In genomic region chr11:111414267-111414931, GRCh38 we compare ENCODE assay signal across 1 cellular context.
TF ChIP-seq lines count a peak whose summit lies in the region.

No MANE protein-coding gene starts in this region.

TF ChIP-seq in GM12878, 131 proteins besides CTCF, POLR2A, EP300 and RAD21 (continued from another document and continues in another):
- TF ChIP-seq SKIL (IDR thresholded peaks at IDR 0.05; ENCODE audit: low read depth, poor library complexity, severe bottlenecking) (no peak), FOXM1 (IDR thresholded peaks at IDR 0.05; ENCODE audit: low read depth, low read length) (no peak), YY1 (IDR thresholded peaks at IDR 0.05; ENCODE audit: low read depth, low read length) (0 out of 2 replicates have a peak, but pooled peaks have one; percentile 29), ATF7 (IDR thresholded peaks at IDR 0.05; ENCODE audit: low read depth) (peak; percentile 49), BRCA1 (IDR thresholded peaks at IDR 0.05; ENCODE audit: low read depth, low read length) (no peak), RELA (IDR thresholded peaks at IDR 0.05; ENCODE audit: borderline replicate concordance, partially characterized antibody) (peak; percentile 12), CEBPZ (IDR thresholded peaks at IDR 0.05; ENCODE audit: low read depth, low read length) (no peak), ZNF687 (IDR thresholded peaks at IDR 0.05) (peak; percentile 85), IKZF1 (conservative IDR thresholded peaks at IDR 0.05) (peak; percentile 80), PKNOX1 (IDR thresholded peaks at IDR 0.05) (no peak), POLR2AphosphoS2 (IDR thresholded peaks at IDR 0.05; ENCODE audit: low read depth, low read length) (peak; percentile 68; the same call in 1 of the 2 replicates), CUX1 (IDR thresholded peaks at IDR 0.05; ENCODE audit: insufficient replicate concordance, low read depth, low read length) (peak; percentile 78), PRDM15 (CRISPR knock-in tag; IDR thresholded peaks at IDR 0.05) (no peak), BCLAF1 (IDR thresholded peaks at IDR 0.05) (no peak), TARDBP (IDR thresholded peaks at IDR 0.05; ENCODE audit: borderline replicate concordance) (no peak), SMC3 (IDR thresholded peaks at IDR 0.05; ENCODE audit: borderline replicate concordance, low read length) (peak; percentile 24; the same call in 1 of the 2 replicates), TCF12 (IDR thresholded peaks at IDR 0.05; ENCODE audit: low read depth, low read length) (peak; percentile 81; the same call in 1 of the 2 replicates), IRF4 (IDR thresholded peaks at IDR 0.05; ENCODE audit: low read depth, low read length) (peak; percentile 64; the same call in 1 of the 2 replicates), IKZF2 (IDR thresholded peaks at IDR 0.05) (peak; percentile 79 to 81), BACH1 (IDR thresholded peaks at IDR 0.05; ENCODE audit: borderline replicate concordance) (no peak), GATAD2B (conservative IDR thresholded peaks at IDR 0.05; ENCODE audit: low read depth) (peak; percentile 18; the same call in 1 of the 2 replicates), IRF5 (IDR thresholded peaks at IDR 0.05; ENCODE audit: borderline replicate concordance) (no peak), SREBF2 (IDR thresholded peaks at IDR 0.05; ENCODE audit: low read length) (no peak), ZNF217 (IDR thresholded peaks at IDR 0.05) (no peak), EED (IDR thresholded peaks at IDR 0.05; ENCODE audit: low read depth) (peak; percentile 53), SPI1 (IDR thresholded peaks at IDR 0.05; ENCODE audit: borderline replicate concordance, insufficient read depth, low read depth, low read length) (peak; percentile 14; the same call in 1 of the 2 replicates), TAF1 (IDR thresholded peaks at IDR 0.05; ENCODE audit: borderline replicate concordance, low read depth, low read length) (0 out of 2 replicates have a peak, but pooled peaks have one; percentile 7)
